In genomic region chr4:67545199-67545995, GRCh38 we compare ENCODE assay signal across 8 cellular contexts. TPM values are rescaled to one million over a fixed set of nuclear protein-coding genes. Genes with fewer than 3 reads are reported as not detected.
DNase-seq lines count a peak whose midpoint lies in the region; ATAC-seq, FAIRE-seq and TF ChIP-seq lines count a peak whose summit lies in the region.

CENPC (minus strand) TSS chr4:67545503; CDS start chr4:67545355, 148 bp downstream.

- H3K36me3 ChIP-seq in ACC112 (ENCODE audit: insufficient read depth, low read length) (peaks cover 4% of the 10 kb centered on the region; the same call in 1 of the 2 replicates), breast epithelium (peaks cover 3% of the 10 kb centered on the region), iPS-20b (ENCODE audit: insufficient read depth, low read depth, low read length) (peaks cover 19% of the 10 kb centered on the region), small intestine (ENCODE audit: control insufficient read depth in 2 of 2, insufficient read depth in 2 of 2, low read length in 2 of 2) (no peaks in the 10 kb centered on the region)

- peak within 1 kb of the TSS; percentile 98 for H3K4me3 ChIP-seq in ACC112 (ENCODE audit: low read depth, low read length)
- H3K4me3 ChIP-seq in breast epithelium = peak within 1 kb of the TSS; percentile 79 to 84 (median 79)
- H3K4me3 ChIP-seq in iPS-20b (ENCODE audit: low read length) = peak within 1 kb of the TSS; percentile 98
- peak within 1 kb of the TSS; percentile 82 to 87 for H3K4me3 ChIP-seq in small intestine (ENCODE audit: low read depth in 1 of 2, low read length in 2 of 2)

- H3K27me3 ChIP-seq in ACC112 (ENCODE audit: insufficient read depth, low read length) (no peaks in the 10 kb centered on the region), breast epithelium (no peaks in the 10 kb centered on the region), iPS-20b (ENCODE audit: insufficient read depth, low read length) (no peaks in the 10 kb centered on the region), small intestine (ENCODE audit: control insufficient read depth in 2 of 2, insufficient read depth in 2 of 2, low read length in 2 of 2) (no peaks in the 10 kb centered on the region)

- H3K4me1 ChIP-seq in ACC112 (ENCODE audit: control insufficient read depth, insufficient read depth, low read length, unreplicated experiment) (peaks cover 5% of the 10 kb centered on the region), breast epithelium (peaks cover 0 to 13% of the 10 kb centered on the region in 2 donors), iPS-20b (ENCODE audit: insufficient read depth, low read length) (peaks cover 2% of the 10 kb centered on the region; the same call in 1 of the 2 replicates), small intestine (ENCODE audit: control insufficient read depth in 2 of 2, insufficient read depth in 1 of 2, low read depth in 1 of 2, low read length in 1 of 2) (peaks cover 2 to 3% of the 10 kb centered on the region in 2 donors)

- H3K27ac ChIP-seq in ACC112 (ENCODE audit: low read depth, low read length) (peak within 1 kb of the TSS; percentile 81), VCaP (peak within 1 kb of the TSS; percentile 82), breast epithelium (peak within 1 kb of the TSS; percentile 94 to 95), iPS-20b (ENCODE audit: low read length) (peak within 1 kb of the TSS; percentile 99), small intestine (ENCODE audit: low read depth in 1 of 2, low read length in 1 of 2) (peak within 1 kb of the TSS; percentile 92 to 97)

- peak within 1 kb of the TSS; percentile 92 for H2AFZ ChIP-seq in ACC112 (ENCODE audit: low read length, unreplicated experiment)

- intact Hi-C loops in breast epithelium (cut with DNase I; ENCODE audit: low total_unique reads) = no loop called here

- peaks cover 37% of the 10 kb centered on the region for H3K79me2 ChIP-seq in ACC112 (ENCODE audit: control insufficient read depth, insufficient read depth, low read length, unreplicated experiment)

- peak; percentile 65 for TF ChIP-seq POLR2A in breast epithelium (IDR thresholded peaks at IDR 0.05)

- H3K9me3 ChIP-seq in breast epithelium = no peaks in the 10 kb centered on the region
- H3K9me3 ChIP-seq in iPS-20b (ENCODE audit: insufficient read depth, low read depth, low read length) = no peaks in the 10 kb centered on the region
- H3K9me3 ChIP-seq in small intestine (ENCODE audit: control insufficient read depth, low read depth) = no peaks in the 10 kb centered on the region

- peak; percentile 65 for DNase-seq in NCI-H2196 treated with DMSO at 0.1 percent for 48 hours (lab: John Stamatoyannopoulos, UW; ENCODE audit: unreplicated experiment)
- peak; percentile 92 to 93 for DNase-seq in breast epithelium (ENCODE audit: low spot score in 2 of 2)
- DNase-seq in small intestine = peak; percentile 97

- peak within 1 kb of the TSS; percentile 95 for H3K9ac ChIP-seq in iPS-20b (ENCODE audit: low read depth, low read length)

- 0 to 1% (median 1%) methylated on average over 52 to 53 of the region's 53 CpGs for WGBS in small intestine, 3 donors

- TF ChIP-seq CTCF in VCaP (conservative IDR thresholded peaks at IDR 0.05) = no peak
- no peak for TF ChIP-seq CTCF in breast epithelium (IDR thresholded peaks at IDR 0.05)

- ATAC-seq in GM18870 (IDR thresholded peaks at IDR 0.05; ENCODE audit: unreplicated experiment) (peak; percentile 95), HG03135 (IDR thresholded peaks at IDR 0.05; ENCODE audit: unreplicated experiment) (peak; percentile 95)

- no peak for FAIRE-seq in small intestine (lab: Jason Lieb, UNC)

RNA-seq across cellular contexts. Expression of gene CENPC, which starts in this region (rescaled TPM):
- total RNA-seq in breast epithelium = 10 to 100 TPM; 30.7 to 67.6 (median 45.9) TPM
- 1 to 10 TPM; 4.0 to 5.1 (median 4.9) TPM for polyA plus RNA-seq in small intestine

Comparison
In these comparisons a context has a peak if more than half of its experiments do, and no peak if none do; other contexts are left out.
1. Peak in every context shown above with its lines: DNase-seq, ATAC-seq, H3K4me3 ChIP-seq and H3K27ac ChIP-seq.